Comparison of ENCODE assay signal across 20 cellular contexts in the genomic region with DNA sequence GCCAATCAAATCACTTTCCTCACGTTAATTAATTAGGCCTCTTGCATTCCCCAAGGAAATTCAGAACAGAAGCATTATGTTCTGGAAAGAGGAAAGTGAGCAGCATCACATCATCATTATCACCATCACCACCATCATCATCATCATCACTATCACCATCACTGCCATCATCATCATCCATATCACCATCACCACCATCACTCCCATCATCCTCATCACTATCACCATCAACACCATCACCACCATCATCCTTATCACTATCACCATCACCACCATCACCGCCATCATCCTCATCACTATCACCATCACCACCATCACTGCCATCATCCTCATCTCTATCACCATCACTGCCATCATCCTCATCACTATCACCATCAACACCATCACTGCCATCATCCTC. TPM values are rescaled to one million over a fixed set of nuclear protein-coding genes. Genes with fewer than 3 reads are reported as not detected.
A peak's percentile ranks its signal among the peaks of the same experiment; 100 is the strongest.
DNase-seq lines count a peak whose midpoint lies in the region; ATAC-seq, FAIRE-seq and TF ChIP-seq lines count a peak whose summit lies in the region.
"Had no signal": no experiment of that assay in that cellular context is flagged by ENCODE, and none has a peak within 500 bp of the region (broad histone marks: within the 10 kb centered on the region; RNA-seq: fewer than 3 reads in every experiment).

No MANE protein-coding gene starts in this region.

- H3K4me3 ChIP-seq in HEK293 (ENCODE audit: low read depth, low read length) (no peak overlapping the region), bronchial epithelial cell (ENCODE audit: low read depth, low read length) (no peak overlapping the region), trophoblast cell (ENCODE audit: low read depth, low read length) (peak overlapping the region; percentile 16), MM.1S (ENCODE audit: low read length) (no peak overlapping the region), thyroid gland (replicated peaks in 1 of 3) (no peak overlapping the region)
- H3K4me3 ChIP-seq: GM12878, GM23248 had no signal

- no peaks in the 10 kb centered on the region for H3K79me2 ChIP-seq in trophoblast cell (ENCODE audit: control insufficient read depth, insufficient read depth, low read length, poor library complexity)
- no peaks in the 10 kb centered on the region for H3K79me2 ChIP-seq in MM.1S (ENCODE audit: low read length)

- DNase-seq in bronchial epithelial cell (ENCODE audit: low read depth) (no peak), trophoblast cell (no peak), MM.1S (no peak), thyroid gland (no peak)
- DNase-seq: C1 segment of cervical spinal cord; Caco-2; CD8-positive, alpha-beta T cell; DMS 273 treated with DMSO at 0.1 percent for 48 hours; DMS79; EL; GDM1; GM23248; H9; HFFc6 had no signal

- no peaks in the 10 kb centered on the region for H3K9me3 ChIP-seq in HEK293 (ENCODE audit: control insufficient read depth, insufficient read depth, low read depth, low read length)
- H3K9me3 ChIP-seq in trophoblast cell (ENCODE audit: insufficient read depth, low read depth, low read length), result peaks cover 3% of the 10 kb centered on the region
- H3K9me3 ChIP-seq in MM.1S (replicated peaks; ENCODE audit: insufficient read depth, low read length), result no peaks in the 10 kb centered on the region
- H3K9me3 ChIP-seq in thyroid gland, result no peaks in the 10 kb centered on the region
- H3K9me3 ChIP-seq: Caco-2 had no signal

- H4K20me1 ChIP-seq in MM.1S (ENCODE audit: insufficient read depth, low read length), result no peaks in the 10 kb centered on the region

- TF ChIP-seq CTCF in HEK293 (tag by site-specific recombination; IDR thresholded peaks at IDR 0.05), result no peak
- TF ChIP-seq CTCF in bronchial epithelial cell (IDR thresholded peaks at IDR 0.05; ENCODE audit: insufficient read depth, low read length, severe bottlenecking), result no peak
- no peak for TF ChIP-seq CTCF in MM.1S (IDR thresholded peaks at IDR 0.05; ENCODE audit: low read length)
- no peak for TF ChIP-seq CTCF in thyroid gland (IDR thresholded peaks at IDR 0.05)

- H3K27me3 ChIP-seq in bronchial epithelial cell (ENCODE audit: control insufficient read depth, insufficient read depth, low read length), result no peaks in the 10 kb centered on the region
- H3K27me3 ChIP-seq in trophoblast cell (ENCODE audit: insufficient read depth, low read length), result no peaks in the 10 kb centered on the region
- H3K27me3 ChIP-seq in MM.1S (replicated peaks; ENCODE audit: insufficient read depth, low read length), result no peaks in the 10 kb centered on the region
- no peaks in the 10 kb centered on the region for H3K27me3 ChIP-seq in thyroid gland

- H2AK5ac ChIP-seq in trophoblast cell (ENCODE audit: low read length), result no peak overlapping the region

- no peaks in the 10 kb centered on the region for H3K9me2 ChIP-seq in MM.1S (replicated peaks; ENCODE audit: insufficient read depth, low read length)

- no peak overlapping the region for H3K23ac ChIP-seq in trophoblast cell (ENCODE audit: low read length)

- no peak for ATAC-seq in GM21447 (IDR thresholded peaks at IDR 0.05; ENCODE audit: unreplicated experiment)
- ATAC-seq: CD8-positive, alpha-beta T cell; GM12878; HCT116 had no signal

- no peak for TF ChIP-seq POLR2A in thyroid gland (IDR thresholded peaks at IDR 0.05)

- H2BK12ac ChIP-seq in trophoblast cell (ENCODE audit: low read length), result no peak overlapping the region

- H3K18ac ChIP-seq in trophoblast cell (ENCODE audit: low read length), result no peak overlapping the region

- CTCF ChIA-PET in HEK293 (lab: Yijun Ruan, JAX), result no interaction called here

- H4K12ac ChIP-seq in trophoblast cell (ENCODE audit: low read depth, low read length), result no peak overlapping the region

- H2BK120ac ChIP-seq in trophoblast cell (ENCODE audit: insufficient read depth, low read length, poor library complexity), result no peak overlapping the region

- WGBS in trophoblast cell (ENCODE audit: extremely low coverage, insufficient coverage, insufficient read length), result no CpG with 5 or more reads among the region's 2 CpGs
- 86 to 90% methylated on average over 2 of the region's 2 CpGs for WGBS in thyroid gland, 2 donors

- H3K27ac ChIP-seq in HEK293 (ENCODE audit: extremely low read depth, low read depth, low read length), result no peak overlapping the region
- no peak overlapping the region for H3K27ac ChIP-seq in trophoblast cell (ENCODE audit: low read depth, low read length)
- no peak overlapping the region for H3K27ac ChIP-seq in MM.1S (ENCODE audit: low read length)
- H3K27ac ChIP-seq in thyroid gland, result no peak overlapping the region
- H3K27ac ChIP-seq: GM23248 had no signal

- no peaks in the 10 kb centered on the region for H3F3A ChIP-seq in MM.1S (ENCODE audit: insufficient read depth, low read length)

- no peaks in the 10 kb centered on the region for H3K79me1 ChIP-seq in trophoblast cell (ENCODE audit: low read length)

- peak; percentile 80 for FAIRE-seq in bronchial epithelial cell (lab: Jason Lieb, UNC)
- FAIRE-seq: D721Med, GM12878, GM18507 had no signal

- H3K4me1 ChIP-seq in HEK293 (ENCODE audit: control insufficient read depth, insufficient read depth, low read length) (no peaks in the 10 kb centered on the region), trophoblast cell (ENCODE audit: control insufficient read depth in 1 of 2, insufficient read depth in 2 of 2, low read length in 2 of 2) (no peaks in the 10 kb centered on the region), MM.1S (ENCODE audit: low read length) (no peaks in the 10 kb centered on the region), thyroid gland (no peaks in the 10 kb centered on the region)
- H3K4me1 ChIP-seq: Caco-2 had no signal

- no peak overlapping the region for H4K8ac ChIP-seq in trophoblast cell (ENCODE audit: low read depth, low read length)

- no peaks in the 10 kb centered on the region for H3K36me3 ChIP-seq in HEK293 (ENCODE audit: control insufficient read depth in 2 of 2, insufficient read depth in 1 of 2, low read length in 2 of 2)
- H3K36me3 ChIP-seq in bronchial epithelial cell (ENCODE audit: control insufficient read depth, insufficient read depth, low read length), result no peaks in the 10 kb centered on the region
- no peaks in the 10 kb centered on the region for H3K36me3 ChIP-seq in trophoblast cell (ENCODE audit: control insufficient read depth in 1 of 2, insufficient read depth in 2 of 2, low read length in 2 of 2)
- H3K36me3 ChIP-seq in MM.1S (replicated peaks; ENCODE audit: insufficient read depth, low read length), result no peaks in the 10 kb centered on the region
- H3K36me3 ChIP-seq in thyroid gland, result no peaks in the 10 kb centered on the region

- intact Hi-C loops in thyroid gland (cut with DNase I), result no loop called here

- no peak overlapping the region for H2BK5ac ChIP-seq in trophoblast cell (ENCODE audit: low read depth, low read length, poor library complexity)

- no peak overlapping the region for H3K4ac ChIP-seq in trophoblast cell (ENCODE audit: low read depth, low read length)

- H4K91ac ChIP-seq in trophoblast cell (ENCODE audit: low read depth, low read length), result no peak overlapping the region

- H3K9ac ChIP-seq in trophoblast cell (ENCODE audit: low read length) (no peak overlapping the region), MM.1S (ENCODE audit: low read length) (no peak overlapping the region)
- H3K9ac ChIP-seq: GM23248 had no signal

- no peak overlapping the region for H3K4me2 ChIP-seq in trophoblast cell (ENCODE audit: low read length)
- H3K4me2 ChIP-seq in MM.1S (ENCODE audit: low read depth, low read length), result no peak overlapping the region

- H3K14ac ChIP-seq in trophoblast cell (ENCODE audit: low read length), result no peak overlapping the region

- POLR2A ChIA-PET in HEK293 (lab: Yijun Ruan, JAX), result no interaction called here

- H2AFZ ChIP-seq in trophoblast cell (ENCODE audit: insufficient read depth, low read length, poor library complexity), result no peak overlapping the region
- H2AFZ ChIP-seq in MM.1S (ENCODE audit: low read length), result no peak overlapping the region
- H2AFZ ChIP-seq: GM23248 had no signal

TF ChIP-seq in HEK293, 187 proteins besides CTCF, POLR2A, EP300 and RAD21:
- TF ChIP-seq ZNF513 (tag by site-specific recombination; IDR thresholded peaks at IDR 0.05) (peak; percentile 90), ZNF391 (tag by site-specific recombination; IDR thresholded peaks at IDR 0.05; ENCODE audit: borderline replicate concordance, low read depth) (no peak)
TF ChIP-seq in HEK293: peak in this region for 1.

RNA-seq across cellular contexts. Expression of gene PLXNA4, which starts 31.4 kb away (rescaled TPM):
- total RNA-seq in bronchial epithelial cell, result under 0.01 TPM in 2 replicates
- polyA plus RNA-seq in trophoblast cell (2013), result 0.05 and 0.07 TPM in 2 replicates
- total RNA-seq in thyroid gland, result 1 to 10 TPM; 1.3 to 8.3 (median 2.4) TPM
- polyA plus RNA-seq: GM12878, GM23248 had no signal
